14 cellular contexts compared by ENCODE assay signal in the genomic region with DNA sequence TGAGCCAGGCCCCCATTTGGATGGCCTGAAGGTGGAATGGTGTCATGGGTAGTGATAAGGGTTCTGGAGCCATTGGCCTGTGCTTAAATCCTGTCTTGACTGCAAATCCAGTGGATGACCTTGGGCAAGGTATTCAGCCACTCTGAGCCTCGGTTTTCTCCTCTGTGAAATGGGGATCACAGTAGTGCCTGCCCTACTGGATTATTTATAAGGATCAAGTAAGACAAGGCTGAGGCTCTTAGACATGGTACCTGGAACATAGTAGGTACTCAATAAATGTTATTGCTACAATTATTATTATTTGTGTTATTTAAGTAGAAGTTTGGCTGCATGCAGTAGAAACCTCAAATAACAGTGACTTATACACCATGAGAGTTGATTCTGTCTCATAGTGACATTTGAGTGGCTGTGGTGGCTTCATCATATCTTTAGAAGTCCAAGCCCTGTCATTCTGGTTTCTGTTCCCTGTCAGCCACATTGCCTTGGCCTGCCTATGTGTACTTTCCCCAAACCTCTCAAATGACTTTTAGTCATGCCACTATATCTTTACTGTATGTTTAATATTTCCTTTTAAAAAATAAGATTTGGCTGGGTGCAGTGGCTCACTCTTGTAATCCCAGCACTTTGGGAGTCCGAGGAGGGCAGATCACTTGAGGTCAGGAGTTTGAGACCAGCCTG. TPM values are rescaled to one million over a fixed set of nuclear protein-coding genes. Genes with fewer than 3 reads are reported as not detected.
DNase-seq lines count a peak whose midpoint lies in the region; ATAC-seq, FAIRE-seq and TF ChIP-seq lines count a peak whose summit lies in the region.
"Had no signal": no experiment of that assay in that cellular context is flagged by ENCODE, and none has a peak within 500 bp of the region (broad histone marks: within the 10 kb centered on the region; RNA-seq: fewer than 3 reads in every experiment).

No MANE protein-coding gene starts in this region.

- TF ChIP-seq POLR2A in GM12892 (IDR thresholded peaks at IDR 0.05; ENCODE audit: low read depth, low read length) (no peak), ovary (IDR thresholded peaks at IDR 0.05) (no peak)

- no peaks in the 10 kb centered on the region for H3K4me1 ChIP-seq in ovary (ENCODE audit: insufficient read depth)

- H3K4me3 ChIP-seq in ovary: no peak overlapping the region
- H3K4me3 ChIP-seq: GM23248 had no signal

- no peaks in the 10 kb centered on the region for H3K27me3 Mint-ChIP-seq in T-helper 2 cell treated with Interferon-gamma antibody and Interleukin-4, amounts not matched to agents 5 μg/mL and 100 μg/mL, for 36 hours (ENCODE audit: low read depth)

- intact Hi-C loops in ovary (cut with DNase I): no loop called here

- H3K27ac ChIP-seq in ovary (no peak overlapping the region), caudate nucleus (ENCODE audit: low read depth, low read length) (no peak overlapping the region)
- H3K27ac ChIP-seq: GM23248 had no signal

- no peak for TF ChIP-seq CTCF in ovary (IDR thresholded peaks at IDR 0.05)

- TF ChIP-seq EP300 in ovary (IDR thresholded peaks at IDR 0.05): no peak

- H3K27ac Mint-ChIP-seq in T-helper 2 cell treated with Interferon-gamma antibody and Interleukin-4, amounts not matched to agents 5 μg/mL and 100 μg/mL, for 36 hours: no peak overlapping the region

- WGBS in ovary, 3 donors: 72 to 75% (median 72%) methylated on average over 2 of the region's 2 CpGs

- H3K36me3 Mint-ChIP-seq in T-helper 2 cell treated with Interferon-gamma antibody and Interleukin-4, amounts not matched to agents 5 μg/mL and 100 μg/mL, for 36 hours (ENCODE audit: low read depth): peaks cover 2% of the 10 kb centered on the region

- no peak overlapping the region for H3K4me3 Mint-ChIP-seq in T-helper 2 cell treated with Interferon-gamma antibody and Interleukin-4, amounts not matched to agents 5 μg/mL and 100 μg/mL, for 36 hours

- peaks cover 1% of the 10 kb centered on the region for H3K4me1 Mint-ChIP-seq in T-helper 2 cell treated with Interferon-gamma antibody and Interleukin-4, amounts not matched to agents 5 μg/mL and 100 μg/mL, for 36 hours (ENCODE audit: low read depth)

- no peaks in the 10 kb centered on the region for H3K9me3 ChIP-seq in ovary

- no peaks in the 10 kb centered on the region for H3K36me3 ChIP-seq in ovary

- DNase-seq in GM12892 (ENCODE audit: insufficient read length): no peak
- peak; percentile 53 for DNase-seq in T-helper 2 cell treated with Interferon-gamma antibody and Interleukin-4, amounts not matched to agents 5 μg/mL and 100 μg/mL, for 36 hours (ENCODE audit: low spot score)
- DNase-seq in EL: no peak
- no peak for DNase-seq in ovary
- DNase-seq in caudate nucleus (lab: John Stamatoyannopoulos, UW): no peak
- no peak for DNase-seq in NCI-H187 treated with DMSO at 0.1 percent for 48 hours (lab: John Stamatoyannopoulos, UW)
- DNase-seq: DMS153, GM23248, NCI-H82 had no signal

- ATAC-seq in GM18907 (IDR thresholded peaks at IDR 0.05; ENCODE audit: unreplicated experiment) (peak; percentile 55), HG02852 (IDR thresholded peaks at IDR 0.05; ENCODE audit: unreplicated experiment) (peak; percentile 72)
- ATAC-seq: left lobe of liver, sciatic nerve had no signal

- FAIRE-seq in GM12892 (lab: Jason Lieb, UNC): peak; percentile 83
- FAIRE-seq: astrocyte had no signal

- H3K9me3 Mint-ChIP-seq in T-helper 2 cell treated with Interferon-gamma antibody and Interleukin-4, amounts not matched to agents 5 μg/mL and 100 μg/mL, for 36 hours: no peaks in the 10 kb centered on the region

- H3K27me3 ChIP-seq in ovary: no peaks in the 10 kb centered on the region

RNA-seq across cellular contexts. Expression of a gene that starts 37.6 kb away (rescaled TPM):
- polyA plus RNA-seq in GM12892 (2012; ENCODE audit: missing spikeins): 62.7 TPM
- 10 to 100 TPM; 48.5 to 99.1 (median 96.7) TPM for total RNA-seq in ovary
- polyA plus RNA-seq in ovary: 100 to 1,000 TPM; 118 to 153 TPM

RNA-seq across cellular contexts. Expression of a gene that starts 41.8 kb away (rescaled TPM):
- 1.5 TPM for polyA plus RNA-seq in GM12892 (2012; ENCODE audit: missing spikeins)
- 1 to 10 TPM; 1.2 to 3.8 (median 1.6) TPM for total RNA-seq in ovary
- polyA plus RNA-seq in ovary: 1 to 10 TPM; 1.2 to 2.3 TPM

RNA-seq across cellular contexts. Expression of a gene that starts 53.4 kb away (rescaled TPM):
- 3.2 TPM for polyA plus RNA-seq in GM12892 (2012; ENCODE audit: missing spikeins)
- 10 to 100 TPM in 5 of 7 donors, 1 to 10 TPM in 2; 3.4 to 15.1 (median 11.8) TPM for total RNA-seq in ovary
- 1 to 10 TPM; 5.3 to 8.8 TPM for polyA plus RNA-seq in ovary
